Comparison of ENCODE assay signal across 8 cellular contexts in the genomic region with DNA sequence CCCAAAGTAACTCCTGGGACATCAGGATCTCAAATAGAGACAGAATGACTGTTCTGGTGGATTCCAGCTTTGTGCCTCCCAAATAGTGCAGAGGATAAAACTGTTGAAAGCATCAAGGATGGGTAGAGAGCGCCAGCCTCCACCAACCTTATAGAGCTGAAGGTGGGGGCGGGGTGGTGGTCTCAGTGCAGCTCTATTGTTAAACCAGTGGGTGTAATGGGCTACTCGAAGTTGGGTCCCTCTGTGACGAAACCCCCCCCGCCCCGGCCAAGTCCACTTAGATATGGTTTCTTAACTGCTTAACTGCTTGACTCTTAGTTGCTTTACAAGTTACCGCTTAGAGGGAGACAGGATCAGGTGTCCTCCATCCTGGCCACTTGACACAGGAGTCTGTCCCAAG. TPM values are rescaled to one million over a fixed set of nuclear protein-coding genes. Genes with fewer than 3 reads are reported as not detected.
DNase-seq lines count a peak whose midpoint lies in the region; ATAC-seq, FAIRE-seq and TF ChIP-seq lines count a peak whose summit lies in the region.

No MANE protein-coding gene starts in this region.

- no peak; a peak in 2 of 6 replicates for ATAC-seq in A549
- no peak for ATAC-seq in HG03520 (IDR thresholded peaks at IDR 0.05; ENCODE audit: unreplicated experiment)

- H3K4me3 ChIP-seq in A549, result peak overlapping the region; percentile 78
- H3K4me3 ChIP-seq in HUES48 (ENCODE audit: low read depth, low read length), result peak overlapping the region; percentile 98
- peak overlapping the region; percentile 69 for H3K4me3 ChIP-seq in bronchial epithelial cell (ENCODE audit: low read depth, low read length)
- peak overlapping the region; percentile 72 to 88 for H3K4me3 ChIP-seq in mucosa of rectum (ENCODE audit: low read length in 2 of 2)

- TF ChIP-seq RAD21 in A549 (conservative IDR thresholded peaks at IDR 0.05 in 1 of 2, IDR thresholded peaks at IDR 0.05 in 1 of 2), result no peak

- H3K27me3 ChIP-seq in HUES48 (ENCODE audit: control insufficient read depth, insufficient read depth, low read length) (no peaks in the 10 kb centered on the region), bronchial epithelial cell (ENCODE audit: control insufficient read depth, insufficient read depth, low read length) (no peaks in the 10 kb centered on the region), mucosa of rectum (ENCODE audit: control insufficient read depth in 2 of 2, insufficient read depth in 2 of 2, low read length in 2 of 2) (no peaks in the 10 kb centered on the region)

- TF ChIP-seq POLR2A in A549 (IDR thresholded peaks at IDR 0.05; ENCODE audit: low read length), result no peak

- no peaks in the 10 kb centered on the region for H3K9me3 ChIP-seq in A549
- H3K9me3 ChIP-seq in HUES48 (ENCODE audit: control insufficient read depth, insufficient read depth, low read length), result no peaks in the 10 kb centered on the region
- H3K9me3 ChIP-seq in mucosa of rectum (ENCODE audit: control insufficient read depth in 2 of 2, low read length in 2 of 2), result no peaks in the 10 kb centered on the region

- TF ChIP-seq CTCF in A549 (IDR thresholded peaks at IDR 0.05) (no peak), bronchial epithelial cell (IDR thresholded peaks at IDR 0.05; ENCODE audit: insufficient read depth, low read length, severe bottlenecking) (no peak)

- TF ChIP-seq EP300 in A549 (IDR thresholded peaks at IDR 0.05), result no peak

- H3K4me1 ChIP-seq in A549, result peaks cover 12% of the 10 kb centered on the region; the same call in 2 of the 3 replicates
- peaks cover 5% of the 10 kb centered on the region; the same call in 1 of the 2 replicates for H3K4me1 ChIP-seq in HUES48 (ENCODE audit: control insufficient read depth, insufficient read depth, low read length)
- H3K4me1 ChIP-seq in mucosa of rectum (ENCODE audit: control insufficient read depth in 2 of 2, insufficient read depth in 2 of 2, low read length in 2 of 2), result peaks cover 7 to 10% of the 10 kb centered on the region in 2 donors

- POLR2A ChIA-PET in A549 (lab: Yijun Ruan, JAX), result interaction anchor here (0.6 to 1.2 kb wide), 5 partner anchors 8 to 263 kb away, joined by 3 to 7 read pairs (median 6); partner anchors contain the start of gene DHX30

- DNase-seq in A549 (ENCODE audit: low read depth in 1 of 2, low spot score in 1 of 2) (no peak), bronchial epithelial cell (ENCODE audit: low read depth) (no peak), pons (ENCODE audit: low spot score) (no peak), COR-L47 (lab: John Stamatoyannopoulos, UW) (no peak), T-helper 9 cell (no peak)

- no peak for FAIRE-seq in A549 (lab: Jason Lieb, UNC)
- no peak for FAIRE-seq in bronchial epithelial cell (lab: Jason Lieb, UNC)

- H3K9ac ChIP-seq in HUES48 (ENCODE audit: low read depth, low read length) (peak overlapping the region; percentile 96), mucosa of rectum (ENCODE audit: low read depth in 1 of 2, low read length in 2 of 2) (peak overlapping the region; percentile 78 to 84)

- peak overlapping the region; percentile 99 for H3K4me2 ChIP-seq in A549

- H3K27ac ChIP-seq in A549 (peak overlapping the region; percentile 87 to 92), HUES48 (ENCODE audit: low read depth, low read length) (peak overlapping the region; percentile 90), mucosa of rectum (ENCODE audit: low read depth in 2 of 2, low read length in 2 of 2) (peak overlapping the region in 1 of 2 donors; percentile 74)

- H3K36me3 ChIP-seq in HUES48 (ENCODE audit: control insufficient read depth, insufficient read depth, low read length), result peaks cover 51% of the 10 kb centered on the region
- peaks cover 16% of the 10 kb centered on the region for H3K36me3 ChIP-seq in bronchial epithelial cell (ENCODE audit: control insufficient read depth, insufficient read depth, low read length)
- peaks cover 12 to 27% of the 10 kb centered on the region in 2 donors for H3K36me3 ChIP-seq in mucosa of rectum (ENCODE audit: control insufficient read depth in 2 of 2, insufficient read depth in 2 of 2, low read length in 2 of 2)

- CTCF ChIA-PET in A549 (lab: Yijun Ruan, JAX), result interaction anchor here (0.6 to 3.6 kb wide), 21 partner anchors 11 to 421 kb away, joined by 3 to 48 read pairs (median 5); no protein-coding TSS in a partner anchor

- 17% methylated on average over 7 of the region's 7 CpGs for WGBS in A549 (ENCODE audit: missing lambda C conversion rate)

TF ChIP-seq in A549, 52 proteins besides CTCF, POLR2A, EP300 and RAD21 (continues in another document):
- no peak for TF ChIP-seq ESRRA (IDR thresholded peaks at IDR 0.05; ENCODE audit: borderline replicate concordance, low read length)
- no peak for TF ChIP-seq ZC3H11A (IDR thresholded peaks at IDR 0.05)
- no peak for TF ChIP-seq NPAS2 (CRISPR knock-in tag; IDR thresholded peaks at IDR 0.05; ENCODE audit: borderline replicate concordance)
- TF ChIP-seq CBX2 (IDR thresholded peaks at IDR 0.05; ENCODE audit: borderline replicate concordance, low read depth), result no peak
- no peak for TF ChIP-seq RFX5 (IDR thresholded peaks at IDR 0.05)
- TF ChIP-seq HEYL (CRISPR knock-in tag; IDR thresholded peaks at IDR 0.05), result no peak
- TF ChIP-seq, protein P1, sequence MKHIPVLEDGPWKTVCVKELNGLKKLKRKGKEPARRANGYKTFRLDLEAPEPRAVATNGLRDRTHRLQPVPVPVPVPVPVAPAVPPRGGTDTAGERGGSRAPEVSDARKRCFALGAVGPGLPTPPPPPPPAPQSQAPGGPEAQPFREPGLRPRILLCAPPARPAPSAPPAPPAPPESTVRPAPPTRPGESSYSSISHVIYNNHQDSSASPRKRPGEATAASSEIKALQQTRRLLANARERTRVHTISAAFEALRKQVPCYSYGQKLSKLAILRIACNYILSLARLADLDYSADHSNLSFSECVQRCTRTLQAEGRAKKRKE (CRISPR knock-in tag; IDR thresholded peaks at IDR 0.05; ENCODE audit: low read depth), result no peak
- TF ChIP-seq ZNF302 (CRISPR knock-in tag; IDR thresholded peaks at IDR 0.05), result no peak
- TF ChIP-seq EHF (CRISPR knock-in tag; IDR thresholded peaks at IDR 0.05), result no peak
- no peak for TF ChIP-seq KDM5A (IDR thresholded peaks at IDR 0.05)
- TF ChIP-seq, protein P2, sequence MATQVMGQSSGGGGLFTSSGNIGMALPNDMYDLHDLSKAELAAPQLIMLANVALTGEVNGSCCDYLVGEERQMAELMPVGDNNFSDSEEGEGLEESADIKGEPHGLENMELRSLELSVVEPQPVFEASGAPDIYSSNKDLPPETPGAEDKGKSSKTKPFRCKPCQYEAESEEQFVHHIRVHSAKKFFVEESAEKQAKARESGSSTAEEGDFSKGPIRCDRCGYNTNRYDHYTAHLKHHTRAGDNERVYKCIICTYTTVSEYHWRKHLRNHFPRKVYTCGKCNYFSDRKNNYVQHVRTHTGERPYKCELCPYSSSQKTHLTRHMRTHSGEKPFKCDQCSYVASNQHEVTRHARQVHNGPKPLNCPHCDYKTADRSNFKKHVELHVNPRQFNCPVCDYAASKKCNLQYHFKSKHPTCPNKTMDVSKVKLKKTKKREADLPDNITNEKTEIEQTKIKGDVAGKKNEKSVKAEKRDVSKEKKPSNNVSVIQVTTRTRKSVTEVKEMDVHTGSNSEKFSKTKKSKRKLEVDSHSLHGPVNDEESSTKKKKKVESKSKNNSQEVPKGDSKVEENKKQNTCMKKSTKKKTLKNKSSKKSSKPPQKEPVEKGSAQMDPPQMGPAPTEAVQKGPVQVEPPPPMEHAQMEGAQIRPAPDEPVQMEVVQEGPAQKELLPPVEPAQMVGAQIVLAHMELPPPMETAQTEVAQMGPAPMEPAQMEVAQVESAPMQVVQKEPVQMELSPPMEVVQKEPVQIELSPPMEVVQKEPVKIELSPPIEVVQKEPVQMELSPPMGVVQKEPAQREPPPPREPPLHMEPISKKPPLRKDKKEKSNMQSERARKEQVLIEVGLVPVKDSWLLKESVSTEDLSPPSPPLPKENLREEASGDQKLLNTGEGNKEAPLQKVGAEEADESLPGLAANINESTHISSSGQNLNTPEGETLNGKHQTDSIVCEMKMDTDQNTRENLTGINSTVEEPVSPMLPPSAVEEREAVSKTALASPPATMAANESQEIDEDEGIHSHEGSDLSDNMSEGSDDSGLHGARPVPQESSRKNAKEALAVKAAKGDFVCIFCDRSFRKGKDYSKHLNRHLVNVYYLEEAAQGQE (IDR thresholded peaks at IDR 0.05), result no peak
- no peak for TF ChIP-seq HOXA7 (CRISPR knock-in tag; IDR thresholded peaks at IDR 0.05)
- no peak for TF ChIP-seq RNF2 (IDR thresholded peaks at IDR 0.05; ENCODE audit: borderline replicate concordance, low read depth)
- TF ChIP-seq HMGXB4 (CRISPR knock-in tag; IDR thresholded peaks at IDR 0.05; ENCODE audit: borderline replicate concordance), result no peak
- no peak for TF ChIP-seq HDAC2 (IDR thresholded peaks at IDR 0.05)
- TF ChIP-seq TP53 (CRISPR knock-in tag; IDR thresholded peaks at IDR 0.05), result no peak
- no peak for TF ChIP-seq NR3C1 (IDR thresholded peaks at IDR 0.05)

RNA-seq across cellular contexts. Expression of gene DHX30, which starts 22.7 kb away (rescaled TPM):
- polyA plus RNA-seq in A549 (2011; rRNA removed) (40.5 and 41.4 TPM in 2 replicates), A549 (2017; fragmentation: RNase III; extraction: RNeasy Plus Mini Kit Qiagen cat#74134 plus additional on column Dnase treatment) (42.7 to 45.5 TPM (median 44.6 TPM) in 3 replicates)
- 65.4 and 75.6 TPM in 2 replicates for polyA plus RNA-seq in A549 (2012; cell fraction: cytosol; rRNA removed)
- 182 and 212 TPM in 2 replicates for polyA plus RNA-seq in A549 (2012; cell fraction: nucleus; rRNA removed)
- polyA minus RNA-seq in A549 (2011; rRNA and poly(A)+ RNA removed), result 66.7 and 73.7 TPM in 2 replicates
- total RNA-seq in bronchial epithelial cell, result 53.2 and 57.2 TPM in 2 replicates

RNA-seq across cellular contexts. Expression of gene SMARCC1, which starts 43.9 kb away (rescaled TPM):
- polyA plus RNA-seq in A549 (2011; rRNA removed) (27.1 and 27.9 TPM in 2 replicates), A549 (2017; fragmentation: RNase III; extraction: RNeasy Plus Mini Kit Qiagen cat#74134 plus additional on column Dnase treatment) (25.2 to 27.5 TPM (median 27.5 TPM) in 3 replicates)
- 8.4 and 9.6 TPM in 2 replicates for polyA plus RNA-seq in A549 (2012; cell fraction: cytosol; rRNA removed)
- 14.6 and 15.7 TPM in 2 replicates for polyA plus RNA-seq in A549 (2012; cell fraction: nucleus; rRNA removed)
- 52.5 and 55.6 TPM in 2 replicates for polyA minus RNA-seq in A549 (2011; rRNA and poly(A)+ RNA removed)
- total RNA-seq in bronchial epithelial cell, result 25.6 and 28.7 TPM in 2 replicates
